2 cellular contexts compared by ENCODE assay signal in genomic region chr20:50552979-50553378, GRCh38.
TF ChIP-seq lines count a peak whose summit lies in the region.

No MANE protein-coding gene starts in this region.

TF ChIP-seq in HepG2, 621 proteins besides CTCF, POLR2A, EP300 and RAD21:
- peak; percentile 82 for TF ChIP-seq ZKSCAN1 (IDR thresholded peaks at IDR 0.05; ENCODE audit: low read length)
- TF ChIP-seq STAG1 (CRISPR knock-in tag; IDR thresholded peaks at IDR 0.05) = no peak
- no peak for TF ChIP-seq SRY (CRISPR knock-in tag; IDR thresholded peaks at IDR 0.05)

TF ChIP-seq in K562, 482 proteins besides CTCF, POLR2A, EP300 and RAD21:
- peak; percentile 76 for TF ChIP-seq ZKSCAN1 (IDR thresholded peaks at IDR 0.05; ENCODE audit: low read depth, low read length)
- no peak for TF ChIP-seq ZNF347 (CRISPR knock-in tag; IDR thresholded peaks at IDR 0.05; ENCODE audit: low read depth)
